In genomic region chr9:92150501-92151470, GRCh38 we compare ENCODE assay signal across 8 cellular contexts. TPM values are rescaled to one million over a fixed set of nuclear protein-coding genes. Genes with fewer than 3 reads are reported as not detected.
DNase-seq lines count a peak whose midpoint lies in the region; ATAC-seq, FAIRE-seq and TF ChIP-seq lines count a peak whose summit lies in the region.
"Not testable (repeated sequence)": the region's sequence is repeated elsewhere in the genome, so short reads cannot be mapped to it uniquely, and the experiment has no call there.

No MANE protein-coding gene starts in this region.

- peaks cover 25% of the 10 kb centered on the region for H3K4me1 Mint-ChIP-seq in astrocyte (ENCODE audit: low read depth, unreplicated experiment)

- not testable (repeated sequence) for TF ChIP-seq EP300 in HepG2 (IDR thresholded peaks at IDR 0.05; ENCODE audit: low read depth in 2 of 2, low read length in 2 of 2); HepG2 (CRISPR knock-in tag; IDR thresholded peaks at IDR 0.05; ENCODE audit: borderline replicate concordance)

- in situ Hi-C loops in HepG2 (cut with HindIII; ENCODE audit: extremely low pct_ligation_motif_present, low pct_unique_long_range_greater_than_20kb): not testable (repeated sequence)

- FAIRE-seq in HTR-8/SVneo (lab: Jason Lieb, UNC) (peak; percentile 13), RCC 7860 (lab: Jason Lieb, UNC) (peak; percentile 5), astrocyte (lab: Jason Lieb, UNC) (peak; percentile 39), HepG2 (lab: Jason Lieb, UNC) (peak; percentile 73)

- intact Hi-C loops in HepG2 (cut with micrococcal nuclease; ENCODE audit: unreplicated experiment); uterus (cut with DNase I; ENCODE audit: low total_unique reads): not testable (repeated sequence)

- H3K79me2 ChIP-seq in astrocyte (ENCODE audit: insufficient read depth, low read length); HepG2 (ENCODE audit: insufficient read depth, low read length); osteoblast (ENCODE audit: insufficient read depth, low read length): not testable (repeated sequence)

- H3K4me3 Mint-ChIP-seq in astrocyte (ENCODE audit: unreplicated experiment): not testable (repeated sequence)

- not testable (repeated sequence) for TF ChIP-seq RAD21 in HepG2 (CRISPR knock-in tag; IDR thresholded peaks at IDR 0.05)

- H3K27ac ChIP-seq in astrocyte (ENCODE audit: low read depth, low read length) (peak overlapping the region; percentile 92), epithelial cell of prostate (peak overlapping the region; percentile 57), osteoblast (ENCODE audit: low read depth, low read length) (peak overlapping the region; percentile 98), uterus (peak overlapping the region; percentile 20 to 81)
- H3K27ac ChIP-seq in HepG2 (ENCODE audit: extremely low read length, insufficient read depth, low read length): not testable (repeated sequence)

- H3K9me3 Mint-ChIP-seq in astrocyte (ENCODE audit: unreplicated experiment): not testable (repeated sequence)

- not testable (repeated sequence) for BruUV-seq in HepG2 (replicated peaks; lab: Mats Ljungman, UMichigan)

- not testable (repeated sequence) for H3K27me3 ChIP-seq in astrocyte (ENCODE audit: insufficient read depth, low read length); HepG2 (ENCODE audit: control insufficient read depth in 1 of 2, insufficient read depth in 2 of 2, low read length in 2 of 2); osteoblast (ENCODE audit: insufficient read depth, low read length); uterus

- DNase-seq in EH (ENCODE audit: low read depth): peak; percentile 46
- not testable (repeated sequence) for DNase-seq in HTR-8/SVneo (ENCODE audit: insufficient read length, low spot score); RCC 7860 (ENCODE audit: low spot score); astrocyte (ENCODE audit: low read depth); epithelial cell of prostate (ENCODE audit: low read depth, low spot score); HepG2 (ENCODE audit: low spot score); osteoblast (ENCODE audit: insufficient read length, low spot score, missing footprints); uterus

- ATAC-seq in HepG2: not testable (repeated sequence)

- TF ChIP-seq POLR2A in HepG2 (IDR thresholded peaks at IDR 0.05; ENCODE audit: insufficient read depth in 1 of 2, low read depth in 2 of 2, low read length in 2 of 2); uterus (IDR thresholded peaks at IDR 0.05): not testable (repeated sequence)

- not testable (repeated sequence) for H3K36me3 ChIP-seq in astrocyte (ENCODE audit: insufficient read depth, low read length); HepG2 (replicated peaks in 1 of 2; ENCODE audit: control insufficient read depth in 1 of 2, insufficient read depth in 2 of 2, low read length in 2 of 2); osteoblast (ENCODE audit: insufficient read depth, low read length); uterus

- POLR2A ChIA-PET in HepG2 (lab: Yijun Ruan, JAX): not testable (repeated sequence)

- peak overlapping the region; percentile 79 for H3K9ac ChIP-seq in astrocyte (ENCODE audit: low read length)
- H3K9ac ChIP-seq in HepG2 (ENCODE audit: insufficient read depth, low read depth, low read length): not testable (repeated sequence)

- H3K36me3 Mint-ChIP-seq in astrocyte (ENCODE audit: low read depth, unreplicated experiment): not testable (repeated sequence)

- 35% methylated on average over 7 of the region's 7 CpGs for WGBS in HepG2 (ENCODE audit: low lambda C conversion rate)

- H3K27ac Mint-ChIP-seq in astrocyte (ENCODE audit: unreplicated experiment): peak overlapping the region; percentile 43

- H3K4me3 ChIP-seq in astrocyte (ENCODE audit: insufficient read depth, low read depth, low read length); HepG2 (replicated peaks in 1 of 3; ENCODE audit: insufficient read depth in 1 of 3, low read depth in 2 of 3, low read length in 3 of 3); osteoblast (ENCODE audit: insufficient read depth, low read length); uterus: not testable (repeated sequence)

- not testable (repeated sequence) for TF ChIP-seq CTCF in astrocyte (IDR thresholded peaks at IDR 0.05; ENCODE audit: insufficient read depth, low read depth, low read length); HepG2 (CRISPR knock-in tag; IDR thresholded peaks at IDR 0.05); osteoblast (IDR thresholded peaks at IDR 0.05; ENCODE audit: extremely low read depth, low read depth, low read length); uterus (IDR thresholded peaks at IDR 0.05)

- not testable (repeated sequence) for H3K9me3 ChIP-seq in astrocyte (ENCODE audit: insufficient read depth, low read depth, low read length); HepG2 (ENCODE audit: low read length); osteoblast (ENCODE audit: low read depth, low read length); uterus

- H3K4me2 ChIP-seq in astrocyte (ENCODE audit: low read length): peak overlapping the region; percentile 65
- H3K4me2 ChIP-seq in HepG2 (ENCODE audit: low read depth, low read length): not testable (repeated sequence)
- peak overlapping the region; percentile 47 for H3K4me2 ChIP-seq in osteoblast (ENCODE audit: insufficient read depth, low read length)

- not testable (repeated sequence) for H4K20me1 ChIP-seq in astrocyte (ENCODE audit: insufficient read depth, low read length); HepG2 (ENCODE audit: insufficient read depth, low read length); osteoblast (ENCODE audit: insufficient read depth, low read length)

- H3K27me3 Mint-ChIP-seq in astrocyte (ENCODE audit: low read depth, unreplicated experiment): not testable (repeated sequence)

- H2AFZ ChIP-seq in astrocyte (ENCODE audit: low read depth, low read length); HepG2 (ENCODE audit: low read length); osteoblast (ENCODE audit: low read length): not testable (repeated sequence)

- CTCF ChIA-PET in HepG2 (lab: Yijun Ruan, JAX; ENCODE audit: low intra/inter-chr PET ratio, low total read pairs): not testable (repeated sequence)

- peaks cover 41% of the 10 kb centered on the region for H3K4me1 ChIP-seq in astrocyte (ENCODE audit: insufficient read depth, low read length)
- peaks cover 21% of the 10 kb centered on the region for H3K4me1 ChIP-seq in HepG2 (ENCODE audit: insufficient read depth, low read length)
- peaks cover 51% of the 10 kb centered on the region for H3K4me1 ChIP-seq in osteoblast (ENCODE audit: insufficient read depth, low read length)
- H3K4me1 ChIP-seq in uterus: not testable (repeated sequence)

TF ChIP-seq in HepG2, 621 proteins besides CTCF, POLR2A, EP300 and RAD21:
- TF ChIP-seq MAFF (IDR thresholded peaks at IDR 0.05; ENCODE audit: low read depth, low read length): peak; percentile 31; the same call in 1 of the 2 replicates
- peak; percentile 5 to 56; a peak in 2 of 4 replicates for TF ChIP-seq MAFK (conservative IDR thresholded peaks at IDR 0.05 in 1 of 2, IDR thresholded peaks at IDR 0.05 in 1 of 2; ENCODE audit: low read length in 2 of 2)

RNA-seq across cellular contexts. Expression of gene SPTLC1, which starts 35.6 kb away (rescaled TPM):
- 75.9 and 82.0 TPM in 2 replicates for total RNA-seq in astrocyte
- total RNA-seq in HepG2 (2016; rRNA removed; fragmentation: Illumina TruSeq; extraction: Trizol): 44.4 and 72.5 TPM in 2 replicates
- 6.8 and 7.6 TPM in 2 replicates for total RNA-seq in HepG2 (2016; cell fraction: cytosol; rRNA removed; fragmentation: Illumina TruSeq; extraction: Trizol; ENCODE audit: low read depth)
- total RNA-seq in HepG2 (2016; cell fraction: insoluble cytoplasmic fraction; rRNA removed; fragmentation: Illumina TruSeq; extraction: Trizol): 46.0 and 76.9 TPM in 2 replicates
- total RNA-seq in HepG2 (2016; cell fraction: membrane; rRNA removed; fragmentation: Illumina TruSeq; extraction: Trizol): 15.0 and 16.7 TPM in 2 replicates
- 82.4 and 88.6 TPM in 2 replicates for total RNA-seq in HepG2 (2016; cell fraction: nucleus; rRNA removed; fragmentation: Illumina TruSeq; extraction: Trizol)
- polyA plus RNA-seq in HepG2 (2011; rRNA removed): 47.7 and 56.2 TPM in 2 replicates
- polyA plus RNA-seq in HepG2 (2011; cell fraction: cytosol; rRNA removed): 32.9 and 40.4 TPM in 2 replicates
- 28.2 and 31.0 TPM in 2 replicates for polyA plus RNA-seq in HepG2 (2011; cell fraction: nucleus; rRNA removed)
- 47.9 and 52.1 TPM in 2 replicates for polyA plus RNA-seq in HepG2 (2012)
- 3.6 and 5.4 TPM in 2 replicates for polyA plus RNA-seq in HepG2 (2016; cell fraction: cytosol; fragmentation: Illumina TruSeq; extraction: Trizol; ENCODE audit: low read depth)
- 35.3 and 36.1 TPM in 2 replicates for polyA plus RNA-seq in HepG2 (2016; cell fraction: insoluble cytoplasmic fraction; fragmentation: Illumina TruSeq; extraction: Trizol; ENCODE audit: low read depth)
- 7.1 and 8.1 TPM in 2 replicates for polyA plus RNA-seq in HepG2 (2016; cell fraction: membrane; fragmentation: Illumina TruSeq; extraction: Trizol; ENCODE audit: low read depth)
- 96.6 and 105 TPM in 2 replicates for polyA plus RNA-seq in HepG2 (2016; cell fraction: nucleus; fragmentation: Illumina TruSeq; extraction: Trizol; ENCODE audit: insufficient read depth, low read depth)
- 50.1 and 52.0 TPM in 2 replicates for polyA minus RNA-seq in HepG2 (2011; rRNA and poly(A)+ RNA removed; ENCODE audit: low replicate concordance)
- polyA minus RNA-seq in HepG2 (2011; cell fraction: cytosol; rRNA and poly(A)+ RNA removed): 41.7 and 44.7 TPM in 2 replicates
- 76.3 and 80.4 TPM in 2 replicates for polyA minus RNA-seq in HepG2 (2011; cell fraction: nucleus; rRNA and poly(A)+ RNA removed)
- 124 and 129 TPM in 2 replicates for total RNA-seq in osteoblast
- 100 to 1,000 TPM in 1 of 4 donors, 10 to 100 TPM in 3; 42.9 to 153 (median 70.8) TPM for total RNA-seq in uterus
